In genomic region chr15:22757440-22758071, GRCh38 we compare ENCODE assay signal across 8 cellular contexts. TPM values are rescaled to one million over a fixed set of nuclear protein-coding genes. Genes with fewer than 3 reads are reported as not detected.
DNase-seq lines count a peak whose midpoint lies in the region; ATAC-seq and TF ChIP-seq lines count a peak whose summit lies in the region.
"Not testable (repeated sequence)": the region's sequence is repeated elsewhere in the genome, so short reads cannot be mapped to it uniquely, and the experiment has no call there.

No MANE protein-coding gene starts in this region.

- not testable (repeated sequence) for TF ChIP-seq CTCF in endothelial cell (IDR thresholded peaks at IDR 0.05; ENCODE audit: unreplicated experiment)

- DNase-seq in Ammon's horn (ENCODE audit: low spot score): peak; percentile 32
- peak; percentile 15 for DNase-seq in NT2/D1 (ENCODE audit: low read depth, low spot score)
- peak; percentile 30 for DNase-seq in activated T-helper 1 cell treated with Interleukin-2 at 50 U/mL for 16 hours (ENCODE audit: low read depth)
- DNase-seq in endothelial cell (ENCODE audit: low spot score): peak; percentile 56
- DNase-seq in medulla oblongata (ENCODE audit: extremely low spot score): peak; percentile 44
- peak; percentile 44 to 63 for DNase-seq in stimulated activated CD4-positive, alpha-beta T cell treated with anti-CD3 and anti-CD28 coated beads, Interleukin-2, amount 100 ng/mL, for 24 hours

- ATAC-seq in GM19023 (IDR thresholded peaks at IDR 0.05; ENCODE audit: unreplicated experiment): peak; percentile 62
- ATAC-seq in HG03354 (IDR thresholded peaks at IDR 0.05; ENCODE audit: poor library complexity, severe bottlenecking, unreplicated experiment): peak; percentile 71

- H3K27me3 Mint-ChIP-seq in endothelial cell (ENCODE audit: unreplicated experiment): not testable (repeated sequence)

- not testable (repeated sequence) for H3K4me1 Mint-ChIP-seq in endothelial cell (ENCODE audit: unreplicated experiment)

- not testable (repeated sequence) for H3K27ac Mint-ChIP-seq in endothelial cell (ENCODE audit: unreplicated experiment)

- H3K9me3 Mint-ChIP-seq in endothelial cell (ENCODE audit: unreplicated experiment): not testable (repeated sequence)

- H3K9me3 ChIP-seq in NT2/D1 (ENCODE audit: insufficient read depth, low read length): not testable (repeated sequence)

- not testable (repeated sequence) for H3K36me3 ChIP-seq in NT2/D1 (ENCODE audit: insufficient read depth, insufficient read length, low read length)

- not testable (repeated sequence) for H3K27me3 ChIP-seq in NT2/D1 (ENCODE audit: insufficient read depth, insufficient read length)

- H3K4me3 ChIP-seq in NT2/D1 (ENCODE audit: insufficient read length, low read depth): not testable (repeated sequence)

- H3K4me1 ChIP-seq in NT2/D1 (ENCODE audit: insufficient read depth, insufficient read length): not testable (repeated sequence)

- H3K9ac ChIP-seq in NT2/D1 (ENCODE audit: insufficient read length, low read depth): not testable (repeated sequence)

- not testable (repeated sequence) for H3K36me3 Mint-ChIP-seq in endothelial cell (ENCODE audit: low read depth, unreplicated experiment)

- peak overlapping the region; percentile 73 for H3K4me3 Mint-ChIP-seq in endothelial cell (ENCODE audit: unreplicated experiment)

RNA-seq across cellular contexts. Expression of gene NIPA1, which starts 28.9 kb away (rescaled TPM):
- 28.1 TPM for total RNA-seq in endothelial cell (ENCODE audit: unreplicated experiment)
